In genomic region chr16:17749706-17750105, GRCh38 we compare ENCODE assay signal across 39 cellular contexts.
"Had no signal": no experiment of that assay in that cellular context is flagged by ENCODE, and none has a peak within 500 bp of the region (broad histone marks: within the 10 kb centered on the region; RNA-seq: fewer than 3 reads in every experiment).

No MANE protein-coding gene starts in this region.

- H3K4me1 Mint-ChIP-seq: activated naive CD4-positive, alpha-beta T cell treated with anti-CD3 and anti-CD28 coated beads, Interleukin-2, amount 10 ng/mL, durations not matched to agents 7 days and 5 days; activated naive CD4-positive, alpha-beta T cell treated with anti-CD3 and anti-CD28 coated beads, Interleukin-2, amount 50 U/mL, for 24 hours; activated naive CD8-positive, alpha-beta T cell treated with anti-CD3 and anti-CD28 coated beads for 36 hours; activated naive CD8-positive, alpha-beta T cell treated with anti-CD3 and anti-CD28 coated beads, Interleukin-2, amount 10 ng/mL, durations not matched to agents 7 days and 5 days; activated naive CD8-positive, alpha-beta T cell treated with anti-CD3 and anti-CD28 coated beads, Interleukin-2, amount 50 U/mL, for 24 hours; activated T-helper 17 cell treated with anti-CD3 and anti-CD28 coated beads, Interleukin-2, amount 50 U/mL, for 72 hours; central memory CD8-positive, alpha-beta T cell had no signal

- H3K27ac Mint-ChIP-seq: activated naive CD4-positive, alpha-beta T cell treated with anti-CD3 and anti-CD28 coated beads for 36 hours; activated naive CD4-positive, alpha-beta T cell treated with anti-CD3 and anti-CD28 coated beads, Interleukin-2, amount 10 ng/mL, durations not matched to agents 7 days and 5 days; activated naive CD4-positive, alpha-beta T cell treated with anti-CD3 and anti-CD28 coated beads, Interleukin-2, amount 50 U/mL, for 24 hours; activated naive CD4-positive, alpha-beta T cell treated with anti-CD3 and anti-CD28 coated beads, Interleukin-2, amount 50 U/mL, for 72 hours; activated naive CD8-positive, alpha-beta T cell; activated naive CD8-positive, alpha-beta T cell treated with anti-CD3 and anti-CD28 coated beads for 36 hours; activated naive CD8-positive, alpha-beta T cell treated with anti-CD3 and anti-CD28 coated beads, Interleukin-2, amount 10 ng/mL, durations not matched to agents 7 days and 5 days; activated naive CD8-positive, alpha-beta T cell treated with anti-CD3 and anti-CD28 coated beads, Interleukin-2, amount 50 U/mL, for 24 hours; activated T-cell treated with anti-CD3 and anti-CD28 coated beads, Interleukin-2, amount 50 U/mL, for 72 hours; activated T-helper 1 cell treated with anti-CD3 and anti-CD28 coated beads, Interleukin-12 subunit alpha, Interleukin-12 subunit beta, Interleukin-2, Interleukin-4 antibody, amounts not matched to agents 30 ng/mL and 10 ng/mL and 1 ng/mL, durations not matched to agents 14 hours and 24 hours and 36 hours; activated T-helper 17 cell treated with anti-CD3 and anti-CD28 coated beads, Interleukin-2, amount 50 U/mL, for 72 hours; activated T-helper 2 cell treated with anti-CD3 and anti-CD28 coated beads, Interferon-gamma antibody, Interleukin-2, Interleukin-4, amounts not matched to agents 10 μg/mL and 5 μg/mL and 100 μg/mL, durations not matched to agents 14 hours and 24 hours and 36 hours; brain had no signal

- FAIRE-seq: astrocyte, bronchial epithelial cell, colon had no signal

- H3K4me3 Mint-ChIP-seq: activated naive CD4-positive, alpha-beta T cell treated with anti-CD3 and anti-CD28 coated beads for 36 hours; activated naive CD4-positive, alpha-beta T cell treated with anti-CD3 and anti-CD28 coated beads, Interleukin-2, amount 10 ng/mL, durations not matched to agents 7 days and 5 days; activated naive CD4-positive, alpha-beta T cell treated with anti-CD3 and anti-CD28 coated beads, Interleukin-2, amount 50 U/mL, for 24 hours; activated naive CD8-positive, alpha-beta T cell; activated naive CD8-positive, alpha-beta T cell treated with anti-CD3 and anti-CD28 coated beads for 36 hours; activated naive CD8-positive, alpha-beta T cell treated with anti-CD3 and anti-CD28 coated beads, Interleukin-2, amount 10 ng/mL, durations not matched to agents 7 days and 5 days; activated naive CD8-positive, alpha-beta T cell treated with anti-CD3 and anti-CD28 coated beads, Interleukin-2, amount 50 U/mL, for 24 hours; activated T-cell treated with anti-CD3 and anti-CD28 coated beads, Interleukin-2, amount 50 U/mL, for 4 hours; activated T-cell treated with anti-CD3 and anti-CD28 coated beads, Interleukin-2, amount 50 U/mL, for 72 hours; activated T-helper 1 cell treated with anti-CD3 and anti-CD28 coated beads, Interleukin-12 subunit alpha, Interleukin-12 subunit beta, Interleukin-2, Interleukin-4 antibody, amounts not matched to agents 30 ng/mL and 10 ng/mL and 1 ng/mL, durations not matched to agents 14 hours and 24 hours and 36 hours; activated T-helper 17 cell treated with anti-CD3 and anti-CD28 coated beads, Interleukin-2, amount 50 U/mL, for 72 hours; brain; central memory CD8-positive, alpha-beta T cell had no signal

- H3K27me3 Mint-ChIP-seq: activated naive CD4-positive, alpha-beta T cell treated with anti-CD3 and anti-CD28 coated beads, Interleukin-2, amount 10 ng/mL, durations not matched to agents 7 days and 5 days had no signal

- H3K4me3 ChIP-seq: adrenal gland, ascending aorta, body of pancreas, breast epithelium, cardiac muscle cell had no signal

- ATAC-seq: activated naive CD4-positive, alpha-beta T cell treated with anti-CD3 and anti-CD28 coated beads, Interleukin-2, amount 50 U/mL, for 72 hours; activated naive CD8-positive, alpha-beta T cell treated with anti-CD3 and anti-CD28 coated beads, Interleukin-2, amount 50 U/mL, for 24 hours; activated T-cell treated with anti-CD3 and anti-CD28 coated beads, Interleukin-2, amount 50 U/mL, for 4 hours; activated T-cell treated with anti-CD3 and anti-CD28 coated beads, Interleukin-2, amount 50 U/mL, for 72 hours; activated T-helper 17 cell treated with anti-CD3 and anti-CD28 coated beads, Interleukin-2, amount 50 U/mL, for 72 hours; body of pancreas had no signal

- H3K27ac ChIP-seq: adrenal gland, ascending aorta, body of pancreas, brain microvascular endothelial cell, breast epithelium, cardiac muscle cell had no signal

- DNase-seq: activated effector memory CD4-positive, alpha-beta T cell treated with anti-CD3 and anti-CD28 coated beads, Interleukin-2, amount 50 U/mL, for 16 hours; activated effector memory CD4-positive, alpha-beta T cell treated with Interleukin-2 at 50 U/mL for 16 hours; activated gamma-delta T cell; activated gamma-delta T cell treated with Interleukin-2 at 50 U/mL for 16 hours; activated naive CD4-positive, alpha-beta T cell; activated naive CD4-positive, alpha-beta T cell treated with anti-CD3 and anti-CD28 coated beads for 36 hours; activated naive CD4-positive, alpha-beta T cell treated with anti-CD3 and anti-CD28 coated beads, Interleukin-2, amount 10 ng/mL, durations not matched to agents 7 days and 5 days; activated naive CD4-positive, alpha-beta T cell treated with anti-CD3 and anti-CD28 coated beads, Interleukin-2, amount 50 U/mL, for 16 hours; activated naive CD4-positive, alpha-beta T cell treated with Interleukin-2 at 50 U/mL for 16 hours; activated naive CD8-positive, alpha-beta T cell treated with anti-CD3 and anti-CD28 coated beads for 36 hours; activated naive CD8-positive, alpha-beta T cell treated with anti-CD3 and anti-CD28 coated beads, Interleukin-2, amount 10 ng/mL, durations not matched to agents 7 days and 5 days; activated naive CD8-positive, alpha-beta T cell treated with anti-CD3 and anti-CD28 coated beads, Interleukin-2, amount 50 U/mL, for 24 hours; activated T-cell treated with anti-CD3 and anti-CD28 coated beads, Interleukin-2, amount 50 U/mL, for 4 hours; activated T-cell treated with anti-CD3 and anti-CD28 coated beads, Interleukin-2, amount 50 U/mL, for 48 hours; activated T-cell treated with anti-CD3 and anti-CD28 coated beads, Interleukin-2, amount 50 U/mL, for 72 hours; adrenal gland; amniotic stem cell; amygdala; anterior cingulate cortex; aorta; body of pancreas; brain microvascular endothelial cell; caudate nucleus; central memory CD4-positive, alpha-beta T cell; cerebellar nuclear complex had no signal

- H3K4me1 ChIP-seq: adrenal gland, ascending aorta, body of pancreas, breast epithelium had no signal

- H3K9me3 ChIP-seq: adrenal gland, body of pancreas had no signal

- H3K36me3 Mint-ChIP-seq: activated naive CD4-positive, alpha-beta T cell treated with anti-CD3 and anti-CD28 coated beads, Interleukin-2, amount 10 ng/mL, durations not matched to agents 7 days and 5 days; activated naive CD4-positive, alpha-beta T cell treated with anti-CD3 and anti-CD28 coated beads, Interleukin-2, amount 50 U/mL, for 24 hours; activated naive CD4-positive, alpha-beta T cell treated with anti-CD3 and anti-CD28 coated beads, Interleukin-2, amount 50 U/mL, for 72 hours; activated naive CD8-positive, alpha-beta T cell; activated naive CD8-positive, alpha-beta T cell treated with anti-CD3 and anti-CD28 coated beads for 36 hours; activated naive CD8-positive, alpha-beta T cell treated with anti-CD3 and anti-CD28 coated beads, Interleukin-2, amount 10 ng/mL, durations not matched to agents 7 days and 5 days; brain had no signal

- H3K27me3 ChIP-seq: ascending aorta, body of pancreas, brain microvascular endothelial cell, cardiac muscle cell had no signal

- H3K36me3 ChIP-seq: adrenal gland, ascending aorta, brain microvascular endothelial cell, breast epithelium, cardiac muscle cell had no signal
